ENCODE assay signal across 31 cellular contexts in genomic region chr11:44005956-44006355, GRCh38. TPM values are rescaled to one million over a fixed set of nuclear protein-coding genes. Genes with fewer than 3 reads are reported as not detected.
DNase-seq lines count a peak whose midpoint lies in the region; ATAC-seq and TF ChIP-seq lines count a peak whose summit lies in the region.
"Had no signal": no experiment of that assay in that cellular context is flagged by ENCODE, and none has a peak within 500 bp of the region (broad histone marks: within the 10 kb centered on the region; RNA-seq: fewer than 3 reads in every experiment).

No MANE protein-coding gene starts in this region.

- no peak for ATAC-seq in heart left ventricle
- no peak for ATAC-seq in Right ventricle myocardium inferior
- no peak for ATAC-seq in GM21825 (IDR thresholded peaks at IDR 0.05; ENCODE audit: unreplicated experiment)
- ATAC-seq: SK-N-SH treated with all-trans-retinoic acid at 6 μM for 48 hours had no signal

- H3K9me3 ChIP-seq in heart left ventricle = no peaks in the 10 kb centered on the region
- no peaks in the 10 kb centered on the region for H3K9me3 ChIP-seq in neuronal stem cell (replicated peaks in 1 of 2; ENCODE audit: control insufficient read depth in 2 of 2, insufficient read depth in 1 of 2, low read depth in 1 of 2, low read length in 2 of 2)
- H3K9me3 ChIP-seq: MG63 had no signal

- H3K4me1 ChIP-seq in heart left ventricle = peaks cover 0 to 7% (median 0%) of the 10 kb centered on the region in 12 donors
- H3K4me1 ChIP-seq in neuronal stem cell (ENCODE audit: control insufficient read depth in 2 of 2, insufficient read depth in 1 of 2, low read depth in 1 of 2, low read length in 2 of 2) = peaks cover 11 to 23% of the 10 kb centered on the region in 2 donors

- no peak overlapping the region for H3K4me2 ChIP-seq in neuronal stem cell (ENCODE audit: insufficient read depth, low read length, poor library complexity, severe bottlenecking)
- H3K4me2 ChIP-seq: PC-9 had no signal

- H3K4ac ChIP-seq in neuronal stem cell (ENCODE audit: low read length) = peak overlapping the region; percentile 4

- no peak overlapping the region for H2BK15ac ChIP-seq in neuronal stem cell (ENCODE audit: low read length)

- no peaks in the 10 kb centered on the region for H3K79me1 ChIP-seq in neuronal stem cell (ENCODE audit: low read depth, low read length)

- intact Hi-C loops in heart left ventricle (cut with DNase I) = no loop called here
- intact Hi-C loops in Right ventricle myocardium inferior (cut with DNase I) = no loop called here
- intact Hi-C loops in Calu3 (cut with micrococcal nuclease; ENCODE audit: unreplicated experiment) = no loop called here

- H3K36me3 ChIP-seq in heart left ventricle (no peaks in the 10 kb centered on the region), neuronal stem cell (replicated peaks in 1 of 2; ENCODE audit: control insufficient read depth in 2 of 2, insufficient read depth in 2 of 2, low read length in 2 of 2) (no peaks in the 10 kb centered on the region)
- H3K36me3 ChIP-seq: brain microvascular endothelial cell, MG63 had no signal

- peak overlapping the region; percentile 88 for H2AK5ac ChIP-seq in neuronal stem cell (ENCODE audit: low read depth, low read length)

- H2AFZ ChIP-seq in neuronal stem cell (ENCODE audit: low read length) = no peak overlapping the region
- H2AFZ ChIP-seq: PC-9 had no signal

- H3K36me3 Mint-ChIP-seq in Calu3 (ENCODE audit: insufficient read depth, unreplicated experiment) = no peaks in the 10 kb centered on the region
- no peaks in the 10 kb centered on the region for H3K36me3 Mint-ChIP-seq in activated naive CD8-positive, alpha-beta T cell treated with anti-CD3 and anti-CD28 coated beads for 36 hours
- H3K36me3 Mint-ChIP-seq: CD4-positive, CD25-positive, alpha-beta regulatory T cell; naive B cell had no signal

- TF ChIP-seq CTCF in heart left ventricle (IDR thresholded peaks at IDR 0.05) = no peak
- TF ChIP-seq CTCF in coronary artery (IDR thresholded peaks at IDR 0.05) = no peak
- TF ChIP-seq CTCF in Calu3 (IDR thresholded peaks at IDR 0.05; ENCODE audit: unreplicated experiment) = no peak

- H3K4me3 Mint-ChIP-seq in Calu3 (ENCODE audit: low read depth, unreplicated experiment) = no peak overlapping the region
- H3K4me3 Mint-ChIP-seq in activated naive CD8-positive, alpha-beta T cell treated with anti-CD3 and anti-CD28 coated beads for 36 hours = no peak overlapping the region
- H3K4me3 Mint-ChIP-seq: activated B cell treated with CpG ODN at 0.5 μM for 24 hours; CD4-positive, CD25-positive, alpha-beta regulatory T cell; naive B cell; T-helper 1 cell treated with Interleukin-12 subunit alpha and Interleukin-12 subunit beta and Interleukin-4 antibody, amounts not matched to agents 30 μg/mL and 1 μg/mL, for 36 hours had no signal

- peaks cover 72% of the 10 kb centered on the region for H3K27me3 Mint-ChIP-seq in Calu3 (ENCODE audit: unreplicated experiment)
- H3K27me3 Mint-ChIP-seq in activated naive CD8-positive, alpha-beta T cell treated with anti-CD3 and anti-CD28 coated beads for 36 hours = peaks cover 9% of the 10 kb centered on the region

- no peak overlapping the region for H3K9ac ChIP-seq in neuronal stem cell (ENCODE audit: low read depth, low read length, poor library complexity)

- H3K9me3 Mint-ChIP-seq in Calu3 (ENCODE audit: low read depth, unreplicated experiment) = no peaks in the 10 kb centered on the region
- H3K9me3 Mint-ChIP-seq in activated naive CD8-positive, alpha-beta T cell treated with anti-CD3 and anti-CD28 coated beads for 36 hours = no peaks in the 10 kb centered on the region
- H3K9me3 Mint-ChIP-seq: activated B cell treated with CpG ODN at 0.5 μM for 24 hours; T-helper 1 cell treated with Interleukin-12 subunit alpha and Interleukin-12 subunit beta and Interleukin-4 antibody, amounts not matched to agents 30 μg/mL and 1 μg/mL, for 36 hours had no signal

- H3K27ac ChIP-seq in heart left ventricle = peak overlapping the region in 7 of 12 donors; percentile 13 to 71 (median 22)
- peak overlapping the region; percentile 82 to 91 for H3K27ac ChIP-seq in coronary artery
- no peak overlapping the region for H3K27ac ChIP-seq in neuronal stem cell (replicated peaks; ENCODE audit: low read length)
- H3K27ac ChIP-seq: brain microvascular endothelial cell, PC-9 had no signal

- no peaks in the 10 kb centered on the region for H3K27me3 ChIP-seq in heart left ventricle
- peaks cover 0 to 21% (median 0%) of the 10 kb centered on the region in 3 experiments for H3K27me3 ChIP-seq in neuronal stem cell (ENCODE audit: control insufficient read depth in 3 of 3, insufficient read depth in 3 of 3, low read depth in 1 of 3, low read length in 3 of 3)
- H3K27me3 ChIP-seq: brain microvascular endothelial cell, MG63 had no signal

- peak overlapping the region; percentile 92 for H3K18ac ChIP-seq in neuronal stem cell (ENCODE audit: low read length)

- H3K23ac ChIP-seq in neuronal stem cell (ENCODE audit: low read depth, low read length, poor library complexity) = no peak overlapping the region

- DNase-seq in heart left ventricle = peak in 1 of 5 donors; percentile 10
- no peak for DNase-seq in Right ventricle myocardium inferior (ENCODE audit: missing footprints)
- peak; percentile 73 for DNase-seq in coronary artery (ENCODE audit: low spot score)
- DNase-seq in neuronal stem cell (ENCODE audit: low spot score) = no peak
- DNase-seq in ureter (ENCODE audit: low spot score) = peak; percentile 29
- DNase-seq in Calu3 = no peak
- DNase-seq in activated naive CD8-positive, alpha-beta T cell treated with anti-CD3 and anti-CD28 coated beads for 36 hours = no peak
- DNase-seq: activated B cell treated with CpG ODN at 0.5 μM for 24 hours; activated CD4-positive, alpha-beta T cell treated with anti-CD3 and anti-CD28 coated beads, Interleukin-2, amount 50 U/mL, for 1 hour; activated naive CD4-positive, alpha-beta T cell; brain microvascular endothelial cell; CD4-positive, CD25-positive, alpha-beta regulatory T cell; effector CD4-positive, alpha-beta T cell; KG1; MG63; midbrain; naive B cell; NCI-H2029 treated with DMSO at 0.1 percent for 48 hours; NK-92 treated with Interleukin-12 subunit alpha and Interleukin-12 subunit beta, amount 100 ng/mL, for 24 hours; occipital lobe; PC-9; Right ventricle myocardium superior; stimulated activated naive CD4-positive, alpha-beta T cell had no signal

- peak overlapping the region; percentile 98 for H2BK120ac ChIP-seq in neuronal stem cell (ENCODE audit: low read depth, low read length)

- H4K91ac ChIP-seq in neuronal stem cell (ENCODE audit: low read depth, low read length, poor library complexity) = peak overlapping the region; percentile 60

- TF ChIP-seq POLR2A in heart left ventricle (IDR thresholded peaks at IDR 0.05) = no peak

- H2BK5ac ChIP-seq in neuronal stem cell (ENCODE audit: low read length) = peak overlapping the region; percentile 56

- 95 to 100% (median 100%) methylated on average over 1 of the region's 1 CpG for WGBS in heart left ventricle, 4 donors
- WGBS in neuronal stem cell (ENCODE audit: extremely low coverage in 2 of 2, insufficient read length in 2 of 2, insufficient replicate concordance in 1 of 2), 2 donors = no CpG with 5 or more reads among the region's 1 CpG

- H4K8ac ChIP-seq in neuronal stem cell (ENCODE audit: low read depth, low read length) = peak overlapping the region; percentile 70

- no TSS peak for BruUV-seq in Calu3 (replicated peaks; lab: Mats Ljungman, UMichigan)

- H3K4me3 ChIP-seq in heart left ventricle (no peak overlapping the region), coronary artery (no peak overlapping the region), neuronal stem cell (ENCODE audit: low read length in 2 of 2) (no peak overlapping the region)
- H3K4me3 ChIP-seq: MG63, PC-9 had no signal

- H3K14ac ChIP-seq in neuronal stem cell (ENCODE audit: low read length) = peak overlapping the region; percentile 59

- CTCF ChIA-PET in Calu3 (lab: Charles Lee) = interaction anchor here (0.6 to 0.9 kb wide), 2 partner anchors 229 to 1259 kb away, joined by 4 to 6 read pairs; no protein-coding TSS in a partner anchor

- H3K27ac Mint-ChIP-seq in Calu3 (ENCODE audit: unreplicated experiment) = no peak overlapping the region
- no peak overlapping the region for H3K27ac Mint-ChIP-seq in activated naive CD8-positive, alpha-beta T cell treated with anti-CD3 and anti-CD28 coated beads for 36 hours
- H3K27ac Mint-ChIP-seq: activated B cell treated with CpG ODN at 0.5 μM for 24 hours; CD4-positive, CD25-positive, alpha-beta regulatory T cell; naive B cell; T-helper 1 cell treated with Interleukin-12 subunit alpha and Interleukin-12 subunit beta and Interleukin-4 antibody, amounts not matched to agents 30 μg/mL and 1 μg/mL, for 36 hours had no signal

- H2BK12ac ChIP-seq in neuronal stem cell (ENCODE audit: low read length) = peak overlapping the region; percentile 53

- H3K4me1 Mint-ChIP-seq in Calu3 (ENCODE audit: low read depth, unreplicated experiment) = no peaks in the 10 kb centered on the region
- no peaks in the 10 kb centered on the region for H3K4me1 Mint-ChIP-seq in activated naive CD8-positive, alpha-beta T cell treated with anti-CD3 and anti-CD28 coated beads for 36 hours
- H3K4me1 Mint-ChIP-seq: activated B cell treated with CpG ODN at 0.5 μM for 24 hours; CD4-positive, CD25-positive, alpha-beta regulatory T cell; naive B cell had no signal

RNA-seq across cellular contexts. Expression of gene ACCSL, which starts 41.8 kb away (rescaled TPM):
- total RNA-seq in heart left ventricle (not detected), Right ventricle myocardium inferior (not detected), ureter (not detected), Calu3 (2022) (not detected in 2 replicates)
- not detected for polyA plus RNA-seq in heart left ventricle
- not detected for polyA plus RNA-seq in neuronal stem cell (2013, experiment 1 of 2)
- polyA plus RNA-seq in neuronal stem cell (2013, experiment 2 of 2) = not detected
- not detected for total RNA-seq in activated naive CD8-positive, alpha-beta T cell treated with anti-CD3 and anti-CD28 coated beads for 36 hours
- total RNA-seq: activated B cell treated with CpG ODN at 0.5 μM for 24 hours; CD4-positive, CD25-positive, alpha-beta regulatory T cell; chondrocyte; H4; occipital lobe; PC-9; Right ventricle myocardium superior; skeletal muscle tissue; temporal lobe had no signal
- polyA plus RNA-seq: adipose tissue; CD4-positive, CD25-positive, alpha-beta regulatory T cell had no signal

Comparison
In these comparisons a context has a peak if more than half of its experiments do, and no peak if none do; other contexts are left out.
1. DNase-seq: peak in coronary artery (single experiment) and ureter (single experiment); none in Right ventricle myocardium inferior (single experiment), neuronal stem cell (single experiment), Calu3 (single experiment) and activated naive CD8-positive, alpha-beta T cell treated with anti-CD3 and anti-CD28 coated beads for 36 hours (single experiment).